ENCODE assay signal across 1 cellular context in the genomic region with DNA sequence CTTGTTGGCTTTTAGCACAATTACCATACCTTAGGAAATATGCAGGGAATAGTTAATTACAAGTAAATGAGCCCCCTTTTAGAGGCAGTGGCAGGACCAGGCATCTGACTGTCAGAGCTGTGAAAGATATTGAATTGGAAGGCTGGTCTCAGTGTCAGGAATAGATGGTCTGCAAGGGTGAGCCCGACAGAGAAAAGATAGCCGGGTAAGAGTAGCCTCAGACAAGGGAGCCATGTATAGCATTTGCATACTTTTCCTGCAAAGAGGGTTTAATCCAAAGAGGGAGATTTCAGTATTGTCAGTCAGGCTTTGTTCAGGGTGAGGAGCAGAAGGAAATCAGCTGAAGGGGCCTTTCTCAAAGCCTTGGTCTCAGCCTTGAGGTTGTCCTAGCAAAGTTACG.
TF ChIP-seq lines count a peak whose summit lies in the region.

No MANE protein-coding gene starts in this region.

TF ChIP-seq in IMR-90, 13 proteins besides CTCF, POLR2A, EP300 and RAD21:
- TF ChIP-seq CEBPB (IDR thresholded peaks at IDR 0.05; ENCODE audit: low read depth, low read length) (no peak), BHLHE40 (IDR thresholded peaks at IDR 0.05; ENCODE audit: low read depth, low read length) (no peak), MAFK (IDR thresholded peaks at IDR 0.05; ENCODE audit: low read depth, low read length) (no peak), MXI1 (IDR thresholded peaks at IDR 0.05; ENCODE audit: borderline replicate concordance, low read depth, low read length) (no peak), RCOR1 (IDR thresholded peaks at IDR 0.05; ENCODE audit: insufficient replicate concordance, low read length) (no peak)
TF ChIP-seq in IMR-90: peak in this region for 0.
